In genomic region chr17:83104577-83105505, GRCh38 we compare ENCODE assay signal across 1 cellular context.
TF ChIP-seq lines count a peak whose summit lies in the region.

No MANE protein-coding gene starts in this region.

TF ChIP-seq in H1, 55 proteins besides CTCF, POLR2A, EP300 and RAD21 (continued from another document):
- TF ChIP-seq, protein P1, sequence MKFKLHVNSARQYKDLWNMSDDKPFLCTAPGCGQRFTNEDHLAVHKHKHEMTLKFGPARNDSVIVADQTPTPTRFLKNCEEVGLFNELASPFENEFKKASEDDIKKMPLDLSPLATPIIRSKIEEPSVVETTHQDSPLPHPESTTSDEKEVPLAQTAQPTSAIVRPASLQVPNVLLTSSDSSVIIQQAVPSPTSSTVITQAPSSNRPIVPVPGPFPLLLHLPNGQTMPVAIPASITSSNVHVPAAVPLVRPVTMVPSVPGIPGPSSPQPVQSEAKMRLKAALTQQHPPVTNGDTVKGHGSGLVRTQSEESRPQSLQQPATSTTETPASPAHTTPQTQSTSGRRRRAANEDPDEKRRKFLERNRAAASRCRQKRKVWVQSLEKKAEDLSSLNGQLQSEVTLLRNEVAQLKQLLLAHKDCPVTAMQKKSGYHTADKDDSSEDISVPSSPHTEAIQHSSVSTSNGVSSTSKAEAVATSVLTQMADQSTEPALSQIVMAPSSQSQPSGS (IDR thresholded peaks at IDR 0.05; ENCODE audit: low read length) = no peak
- TF ChIP-seq NRF1 (IDR thresholded peaks at IDR 0.05; ENCODE audit: low read depth, low read length) (no peak), SUZ12 (IDR thresholded peaks at IDR 0.05; ENCODE audit: low read length) (no peak), TAF1 (IDR thresholded peaks at IDR 0.05; ENCODE audit: low read depth, low read length) (no peak), ASH2L (IDR thresholded peaks at IDR 0.05; ENCODE audit: low read length) (no peak), YY1 (IDR thresholded peaks at IDR 0.05; ENCODE audit: low read depth, low read length) (no peak), TCF12 (IDR thresholded peaks at IDR 0.05; ENCODE audit: low read depth, low read length) (no peak), RXRA (IDR thresholded peaks at IDR 0.05; ENCODE audit: insufficient read depth, low read depth, low read length) (no peak), CBX8 (IDR thresholded peaks at IDR 0.05; ENCODE audit: borderline replicate concordance, low read depth, low read length) (no peak), EZH2 (IDR thresholded peaks at IDR 0.05; ENCODE audit: low read depth, low read length, severe bottlenecking) (no peak), E2F6 (IDR thresholded peaks at IDR 0.05) (no peak), SAP30 (IDR thresholded peaks at IDR 0.05; ENCODE audit: insufficient read depth, insufficient replicate concordance, low read length) (no peak), PHF8 (conservative IDR thresholded peaks at IDR 0.05; ENCODE audit: low read depth, low read length) (no peak), CEBPB (IDR thresholded peaks at IDR 0.05; ENCODE audit: low read depth, low read length) (no peak)
- TF ChIP-seq, protein P2, sequence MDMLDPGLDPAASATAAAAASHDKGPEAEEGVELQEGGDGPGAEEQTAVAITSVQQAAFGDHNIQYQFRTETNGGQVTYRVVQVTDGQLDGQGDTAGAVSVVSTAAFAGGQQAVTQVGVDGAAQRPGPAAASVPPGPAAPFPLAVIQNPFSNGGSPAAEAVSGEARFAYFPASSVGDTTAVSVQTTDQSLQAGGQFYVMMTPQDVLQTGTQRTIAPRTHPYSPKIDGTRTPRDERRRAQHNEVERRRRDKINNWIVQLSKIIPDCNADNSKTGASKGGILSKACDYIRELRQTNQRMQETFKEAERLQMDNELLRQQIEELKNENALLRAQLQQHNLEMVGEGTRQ (IDR thresholded peaks at IDR 0.05; ENCODE audit: low read length) = no peak
- TF ChIP-seq, protein P3, sequence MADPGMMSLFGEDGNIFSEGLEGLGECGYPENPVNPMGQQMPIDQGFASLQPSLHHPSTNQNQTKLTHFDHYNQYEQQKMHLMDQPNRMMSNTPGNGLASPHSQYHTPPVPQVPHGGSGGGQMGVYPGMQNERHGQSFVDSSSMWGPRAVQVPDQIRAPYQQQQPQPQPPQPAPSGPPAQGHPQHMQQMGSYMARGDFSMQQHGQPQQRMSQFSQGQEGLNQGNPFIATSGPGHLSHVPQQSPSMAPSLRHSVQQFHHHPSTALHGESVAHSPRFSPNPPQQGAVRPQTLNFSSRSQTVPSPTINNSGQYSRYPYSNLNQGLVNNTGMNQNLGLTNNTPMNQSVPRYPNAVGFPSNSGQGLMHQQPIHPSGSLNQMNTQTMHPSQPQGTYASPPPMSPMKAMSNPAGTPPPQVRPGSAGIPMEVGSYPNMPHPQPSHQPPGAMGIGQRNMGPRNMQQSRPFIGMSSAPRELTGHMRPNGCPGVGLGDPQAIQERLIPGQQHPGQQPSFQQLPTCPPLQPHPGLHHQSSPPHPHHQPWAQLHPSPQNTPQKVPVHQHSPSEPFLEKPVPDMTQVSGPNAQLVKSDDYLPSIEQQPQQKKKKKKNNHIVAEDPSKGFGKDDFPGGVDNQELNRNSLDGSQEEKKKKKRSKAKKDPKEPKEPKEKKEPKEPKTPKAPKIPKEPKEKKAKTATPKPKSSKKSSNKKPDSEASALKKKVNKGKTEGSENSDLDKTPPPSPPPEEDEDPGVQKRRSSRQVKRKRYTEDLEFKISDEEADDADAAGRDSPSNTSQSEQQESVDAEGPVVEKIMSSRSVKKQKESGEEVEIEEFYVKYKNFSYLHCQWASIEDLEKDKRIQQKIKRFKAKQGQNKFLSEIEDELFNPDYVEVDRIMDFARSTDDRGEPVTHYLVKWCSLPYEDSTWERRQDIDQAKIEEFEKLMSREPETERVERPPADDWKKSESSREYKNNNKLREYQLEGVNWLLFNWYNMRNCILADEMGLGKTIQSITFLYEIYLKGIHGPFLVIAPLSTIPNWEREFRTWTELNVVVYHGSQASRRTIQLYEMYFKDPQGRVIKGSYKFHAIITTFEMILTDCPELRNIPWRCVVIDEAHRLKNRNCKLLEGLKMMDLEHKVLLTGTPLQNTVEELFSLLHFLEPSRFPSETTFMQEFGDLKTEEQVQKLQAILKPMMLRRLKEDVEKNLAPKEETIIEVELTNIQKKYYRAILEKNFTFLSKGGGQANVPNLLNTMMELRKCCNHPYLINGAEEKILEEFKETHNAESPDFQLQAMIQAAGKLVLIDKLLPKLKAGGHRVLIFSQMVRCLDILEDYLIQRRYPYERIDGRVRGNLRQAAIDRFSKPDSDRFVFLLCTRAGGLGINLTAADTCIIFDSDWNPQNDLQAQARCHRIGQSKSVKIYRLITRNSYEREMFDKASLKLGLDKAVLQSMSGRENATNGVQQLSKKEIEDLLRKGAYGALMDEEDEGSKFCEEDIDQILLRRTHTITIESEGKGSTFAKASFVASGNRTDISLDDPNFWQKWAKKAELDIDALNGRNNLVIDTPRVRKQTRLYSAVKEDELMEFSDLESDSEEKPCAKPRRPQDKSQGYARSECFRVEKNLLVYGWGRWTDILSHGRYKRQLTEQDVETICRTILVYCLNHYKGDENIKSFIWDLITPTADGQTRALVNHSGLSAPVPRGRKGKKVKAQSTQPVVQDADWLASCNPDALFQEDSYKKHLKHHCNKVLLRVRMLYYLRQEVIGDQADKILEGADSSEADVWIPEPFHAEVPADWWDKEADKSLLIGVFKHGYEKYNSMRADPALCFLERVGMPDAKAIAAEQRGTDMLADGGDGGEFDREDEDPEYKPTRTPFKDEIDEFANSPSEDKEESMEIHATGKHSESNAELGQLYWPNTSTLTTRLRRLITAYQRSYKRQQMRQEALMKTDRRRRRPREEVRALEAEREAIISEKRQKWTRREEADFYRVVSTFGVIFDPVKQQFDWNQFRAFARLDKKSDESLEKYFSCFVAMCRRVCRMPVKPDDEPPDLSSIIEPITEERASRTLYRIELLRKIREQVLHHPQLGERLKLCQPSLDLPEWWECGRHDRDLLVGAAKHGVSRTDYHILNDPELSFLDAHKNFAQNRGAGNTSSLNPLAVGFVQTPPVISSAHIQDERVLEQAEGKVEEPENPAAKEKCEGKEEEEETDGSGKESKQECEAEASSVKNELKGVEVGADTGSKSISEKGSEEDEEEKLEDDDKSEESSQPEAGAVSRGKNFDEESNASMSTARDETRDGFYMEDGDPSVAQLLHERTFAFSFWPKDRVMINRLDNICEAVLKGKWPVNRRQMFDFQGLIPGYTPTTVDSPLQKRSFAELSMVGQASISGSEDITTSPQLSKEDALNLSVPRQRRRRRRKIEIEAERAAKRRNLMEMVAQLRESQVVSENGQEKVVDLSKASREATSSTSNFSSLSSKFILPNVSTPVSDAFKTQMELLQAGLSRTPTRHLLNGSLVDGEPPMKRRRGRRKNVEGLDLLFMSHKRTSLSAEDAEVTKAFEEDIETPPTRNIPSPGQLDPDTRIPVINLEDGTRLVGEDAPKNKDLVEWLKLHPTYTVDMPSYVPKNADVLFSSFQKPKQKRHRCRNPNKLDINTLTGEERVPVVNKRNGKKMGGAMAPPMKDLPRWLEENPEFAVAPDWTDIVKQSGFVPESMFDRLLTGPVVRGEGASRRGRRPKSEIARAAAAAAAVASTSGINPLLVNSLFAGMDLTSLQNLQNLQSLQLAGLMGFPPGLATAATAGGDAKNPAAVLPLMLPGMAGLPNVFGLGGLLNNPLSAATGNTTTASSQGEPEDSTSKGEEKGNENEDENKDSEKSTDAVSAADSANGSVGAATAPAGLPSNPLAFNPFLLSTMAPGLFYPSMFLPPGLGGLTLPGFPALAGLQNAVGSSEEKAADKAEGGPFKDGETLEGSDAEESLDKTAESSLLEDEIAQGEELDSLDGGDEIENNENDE (IDR thresholded peaks at IDR 0.05; ENCODE audit: insufficient replicate concordance, low read length) = no peak
TF ChIP-seq in H1: peak in this region for 0.
